In the genomic region with DNA sequence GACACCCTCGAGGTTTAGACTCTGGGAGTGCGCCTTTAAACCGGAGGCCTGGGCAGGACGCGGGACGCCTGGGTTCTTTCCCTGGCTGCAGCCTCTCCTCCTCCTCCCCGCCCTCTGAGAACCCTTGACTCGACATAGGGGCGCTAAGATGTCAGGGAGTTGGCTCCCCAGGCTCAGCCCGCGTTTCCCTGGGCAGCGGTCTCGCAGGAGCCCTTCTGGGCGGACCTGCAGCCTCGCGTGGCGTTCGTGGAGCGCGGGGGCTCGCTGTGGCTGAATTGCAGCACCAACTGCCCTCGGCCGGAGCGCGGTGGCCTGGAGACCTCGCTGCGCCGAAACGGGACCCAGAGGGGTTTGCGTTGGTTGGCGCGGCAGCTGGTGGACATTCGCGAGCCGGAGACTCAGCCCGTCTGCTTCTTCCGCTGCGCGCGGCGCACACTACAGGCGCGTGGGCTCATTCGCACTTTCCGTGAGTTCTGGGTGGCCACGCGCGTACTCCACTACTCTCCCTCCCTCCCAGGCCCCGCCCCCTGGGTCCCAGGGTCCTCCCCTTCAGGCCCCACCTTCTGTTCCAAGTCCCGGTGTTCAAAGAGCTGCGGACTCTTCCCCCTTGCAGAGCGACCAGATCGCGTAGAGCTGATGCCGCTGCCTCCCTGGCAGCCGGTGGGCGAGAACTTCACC, we compare ENCODE assay signal across 8 cellular contexts. TPM values are rescaled to one million over a fixed set of nuclear protein-coding genes. Genes with fewer than 3 reads are reported as not detected.
A peak's percentile ranks its signal among the peaks of the same experiment; 100 is the strongest.
DNase-seq lines count a peak whose midpoint lies in the region; ATAC-seq and TF ChIP-seq lines count a peak whose summit lies in the region.

No MANE protein-coding gene starts in this region.

- H3K4me3 Mint-ChIP-seq in activated CD8-positive, alpha-beta memory T cell treated with anti-CD3 and anti-CD28 coated beads, Interleukin-2, amount 10 ng/mL, durations not matched to agents 7 days and 5 days = peak overlapping the region; percentile 68

- H3K27ac Mint-ChIP-seq in activated CD8-positive, alpha-beta memory T cell treated with anti-CD3 and anti-CD28 coated beads, Interleukin-2, amount 10 ng/mL, durations not matched to agents 7 days and 5 days = peak overlapping the region; percentile 68

- H3K9me3 Mint-ChIP-seq in activated CD8-positive, alpha-beta memory T cell treated with anti-CD3 and anti-CD28 coated beads, Interleukin-2, amount 10 ng/mL, durations not matched to agents 7 days and 5 days (ENCODE audit: low read depth) = no peaks in the 10 kb centered on the region

- no peaks in the 10 kb centered on the region for H3K36me3 ChIP-seq in ovary

- H3K4me1 ChIP-seq in ovary (ENCODE audit: insufficient read depth) = peaks cover 21% of the 10 kb centered on the region

- TF ChIP-seq CTCF in fibroblast of villous mesenchyme (IDR thresholded peaks at IDR 0.05; ENCODE audit: insufficient read depth, low read depth, low read length) = no peak
- no peak for TF ChIP-seq CTCF in ovary (IDR thresholded peaks at IDR 0.05)

- 1% methylated on average over 36 to 57 of the region's 57 CpGs for WGBS in ovary, 3 donors

- H3K4me3 ChIP-seq in fibroblast of villous mesenchyme (ENCODE audit: low read depth, low read length) (peak overlapping the region; percentile 67), ovary (peak overlapping the region; percentile 24)

- intact Hi-C loops in ovary (cut with DNase I) = no loop called here

- TF ChIP-seq POLR2A in ovary (IDR thresholded peaks at IDR 0.05) = no peak

- H3K27ac ChIP-seq in ovary = no peak overlapping the region

- DNase-seq in EL = peak; percentile 75
- DNase-seq in MV-4-11 (lab: John Stamatoyannopoulos, UW) = peak; percentile 70
- peak; percentile 73 for DNase-seq in activated CD8-positive, alpha-beta memory T cell treated with anti-CD3 and anti-CD28 coated beads, Interleukin-2, amount 10 ng/mL, durations not matched to agents 7 days and 5 days
- peak; percentile 63 for DNase-seq in fibroblast of villous mesenchyme (ENCODE audit: low read depth)
- DNase-seq in ovary = peak; percentile 42 to 75 (median 51)
- no peak for DNase-seq in islet precursor cell

- peaks cover 79% of the 10 kb centered on the region for H3K27me3 Mint-ChIP-seq in activated CD8-positive, alpha-beta memory T cell treated with anti-CD3 and anti-CD28 coated beads, Interleukin-2, amount 10 ng/mL, durations not matched to agents 7 days and 5 days

- H3K9me3 ChIP-seq in ovary = no peaks in the 10 kb centered on the region

- H3K27me3 ChIP-seq in ovary = peaks cover 6% of the 10 kb centered on the region

- CTCF ChIA-PET in activated CD8-positive, alpha-beta memory T cell treated with anti-CD3 and anti-CD28 coated beads, Interleukin-2, amount 10 ng/mL, durations not matched to agents 7 days and 5 days (lab: Charles Lee) = interaction anchor here (1.0 to 10.1 kb wide), 7 partner anchors 10 to 136 kb away, joined by 3 to 116 read pairs (median 6); a partner anchor contains a TSS

- peaks cover 7% of the 10 kb centered on the region for H3K36me3 Mint-ChIP-seq in activated CD8-positive, alpha-beta memory T cell treated with anti-CD3 and anti-CD28 coated beads, Interleukin-2, amount 10 ng/mL, durations not matched to agents 7 days and 5 days

- H3K4me1 Mint-ChIP-seq in activated CD8-positive, alpha-beta memory T cell treated with anti-CD3 and anti-CD28 coated beads, Interleukin-2, amount 10 ng/mL, durations not matched to agents 7 days and 5 days = peaks cover 74% of the 10 kb centered on the region

- peak; percentile 14 for ATAC-seq in activated CD8-positive, alpha-beta memory T cell treated with anti-CD3 and anti-CD28 coated beads, Interleukin-2, amount 10 ng/mL, durations not matched to agents 7 days and 5 days
- ATAC-seq in HG03175 (IDR thresholded peaks at IDR 0.05; ENCODE audit: unreplicated experiment) (no peak), HG02623 (IDR thresholded peaks at IDR 0.05; ENCODE audit: unreplicated experiment) (no peak)

- no peak for TF ChIP-seq EP300 in ovary (IDR thresholded peaks at IDR 0.05)

RNA-seq across cellular contexts. Expression of a gene that starts 1.3 kb away (rescaled TPM):
- under 1 TPM; 0.41 to 0.84 TPM for total RNA-seq in activated CD8-positive, alpha-beta memory T cell treated with anti-CD3 and anti-CD28 coated beads, Interleukin-2, amount 10 ng/mL, durations not matched to agents 7 days and 5 days
- total RNA-seq in fibroblast of villous mesenchyme (5.5 and 11.7 TPM in 2 replicates), ovary (10 to 100 TPM in 3 of 7 donors, 1 to 10 TPM in 1, under 1 TPM in 3; 0.51 to 16.1 (median 2.5) TPM)
- polyA plus RNA-seq in ovary = under 1 TPM in 1 of 2 donors, not detected in 1; 0.11 TPM

RNA-seq across cellular contexts. Expression of a gene that starts 4.3 kb away (rescaled TPM):
- total RNA-seq in activated CD8-positive, alpha-beta memory T cell treated with anti-CD3 and anti-CD28 coated beads, Interleukin-2, amount 10 ng/mL, durations not matched to agents 7 days and 5 days = under 1 TPM; 0.89 to 0.99 TPM
- total RNA-seq in fibroblast of villous mesenchyme = 3.2 and 4.7 TPM in 2 replicates
- total RNA-seq in ovary = 1 to 10 TPM in 2 of 7 donors, under 1 TPM in 5; 0.26 to 3.3 (median 0.60) TPM
- polyA plus RNA-seq in ovary = under 1 TPM; 0.17 to 0.29 TPM

RNA-seq across cellular contexts. Expression of a gene that starts 18.6 kb away (rescaled TPM):
- total RNA-seq in activated CD8-positive, alpha-beta memory T cell treated with anti-CD3 and anti-CD28 coated beads, Interleukin-2, amount 10 ng/mL, durations not matched to agents 7 days and 5 days = 1 to 10 TPM in 1 of 2 experiments, under 1 TPM in 1; 0.93 to 3.3 TPM
- total RNA-seq in fibroblast of villous mesenchyme (0.32 and 0.43 TPM in 2 replicates), ovary (1 to 10 TPM; 2.6 to 5.6 (median 3.0) TPM)
- 1 to 10 TPM in 1 of 2 donors, under 1 TPM in 1; 0.27 to 4.5 TPM for polyA plus RNA-seq in ovary

RNA-seq across cellular contexts. Expression of a gene that starts 20.1 kb away (rescaled TPM):
- total RNA-seq in activated CD8-positive, alpha-beta memory T cell treated with anti-CD3 and anti-CD28 coated beads, Interleukin-2, amount 10 ng/mL, durations not matched to agents 7 days and 5 days = 10 to 100 TPM; 17.7 to 31.5 TPM
- 75.1 and 244 TPM in 2 replicates for total RNA-seq in fibroblast of villous mesenchyme
- 100 to 1,000 TPM in 1 of 7 donors, 10 to 100 TPM in 6; 12.1 to 116 (median 18.7) TPM for total RNA-seq in ovary
- polyA plus RNA-seq in ovary = 10 to 100 TPM; 12.3 to 20.6 TPM

RNA-seq across cellular contexts. Expression of a gene that starts 24.8 kb away (rescaled TPM):
- 10 to 100 TPM in 1 of 2 experiments, 1 to 10 TPM in 1; 7.4 to 11.1 TPM for total RNA-seq in activated CD8-positive, alpha-beta memory T cell treated with anti-CD3 and anti-CD28 coated beads, Interleukin-2, amount 10 ng/mL, durations not matched to agents 7 days and 5 days
- total RNA-seq in fibroblast of villous mesenchyme (24.2 and 30.3 TPM in 2 replicates), ovary (10 to 100 TPM; 11.1 to 23.6 (median 13.2) TPM)
- 10 to 100 TPM in 1 of 2 donors, 1 to 10 TPM in 1; 2.5 to 16.8 TPM for polyA plus RNA-seq in ovary
